ENCODE assay signal across 28 cellular contexts in genomic region chr1:6130036-6130435, GRCh38. TPM values are rescaled to one million over a fixed set of nuclear protein-coding genes. Genes with fewer than 3 reads are reported as not detected.
A peak's percentile ranks its signal among the peaks of the same experiment; 100 is the strongest.
DNase-seq lines count a peak whose midpoint lies in the region; ATAC-seq, FAIRE-seq and TF ChIP-seq lines count a peak whose summit lies in the region.
"Had no signal": no experiment of that assay in that cellular context is flagged by ENCODE, and none has a peak within 500 bp of the region (broad histone marks: within the 10 kb centered on the region; RNA-seq: fewer than 3 reads in every experiment).

No MANE protein-coding gene starts in this region.

- ATAC-seq in right lobe of liver (no peak), HepG2 (no peak), esophagus mucosa (no peak)
- no peak for ATAC-seq in CD4-positive, alpha-beta T cell (ENCODE audit: poor library complexity)
- ATAC-seq: GM12878, GM23338, K562 had no signal

- H3K9ac ChIP-seq in HepG2 (ENCODE audit: insufficient read depth, low read depth, low read length), result no peak overlapping the region
- H3K9ac ChIP-seq in kidney (ENCODE audit: low read length in 2 of 2), result no peak overlapping the region
- no peak overlapping the region for H3K9ac ChIP-seq in neuronal stem cell (ENCODE audit: low read depth, low read length, poor library complexity)

- no peaks in the 10 kb centered on the region for H3K27me3 ChIP-seq in right lobe of liver
- H3K27me3 ChIP-seq in HepG2 (ENCODE audit: control insufficient read depth in 1 of 2, insufficient read depth in 2 of 2, low read length in 2 of 2), result peaks cover 5 to 42% of the 10 kb centered on the region in 2 experiments; a peak in 4 of 5 replicates
- peaks cover 0 to 17% (median 1%) of the 10 kb centered on the region in 3 experiments for H3K27me3 ChIP-seq in neuronal stem cell (ENCODE audit: control insufficient read depth in 3 of 3, insufficient read depth in 3 of 3, low read depth in 1 of 3, low read length in 3 of 3)
- H3K27me3 ChIP-seq in CD4-positive, alpha-beta T cell (ENCODE audit: control insufficient read depth, insufficient read depth, low read length), result no peaks in the 10 kb centered on the region

- H3K18ac ChIP-seq in neuronal stem cell (ENCODE audit: low read length), result peak overlapping the region; percentile 19

- intact Hi-C loops in right lobe of liver (cut with DNase I) (no loop called here), HepG2 (cut with micrococcal nuclease; ENCODE audit: unreplicated experiment) (no loop called here), kidney (cut with DNase I) (no loop called here)
- intact Hi-C loops in CD4-positive, alpha-beta T cell (cut with DNase I, micrococcal nuclease), result no loop called here

- no peak for TF ChIP-seq RAD21 in HepG2 (CRISPR knock-in tag; IDR thresholded peaks at IDR 0.05)

- no peak for FAIRE-seq in HepG2 (lab: Jason Lieb, UNC)
- FAIRE-seq in kidney (lab: Jason Lieb, UNC), result no peak
- FAIRE-seq: GM12878 had no signal

- peak in 2 of 3 donors; percentile 9 to 39 for DNase-seq in right lobe of liver
- no peak for DNase-seq in HepG2 (ENCODE audit: low spot score)
- peak; percentile 61 for DNase-seq in kidney
- DNase-seq in neuronal stem cell (ENCODE audit: low spot score), result no peak
- no peak for DNase-seq in activated naive CD4-positive, alpha-beta T cell treated with anti-CD3 and anti-CD28 coated beads, Interleukin-2, amount 50 U/mL, for 16 hours
- no peak for DNase-seq in CD4-positive, alpha-beta T cell
- DNase-seq: C1 segment of cervical spinal cord, DMS 273 treated with DMSO at 0.1 percent for 48 hours, DMS79, EL, GDM1, H9, Kasumi-1, NCI-H1092 treated with DMSO at 0.1 percent for 48 hours, NCI-H1436, NCI-H187, NCI-H2081 treated with DMSO at 0.1 percent for 48 hours, NCI-H2171, NCI-H226, NCI-H510A, RPMI8226, SIG-M5 had no signal

- H3K27me3 Mint-ChIP-seq in CD4-positive, alpha-beta T cell, result peaks cover 4% of the 10 kb centered on the region

- H3K4me3 Mint-ChIP-seq in CD4-positive, alpha-beta T cell, result no peak overlapping the region
- H3K4me3 Mint-ChIP-seq: CD8-positive, alpha-beta memory T cell; GM23338; H9 had no signal

- no peak overlapping the region for H2BK120ac ChIP-seq in neuronal stem cell (ENCODE audit: low read depth, low read length)

- H4K20me1 ChIP-seq in HepG2 (ENCODE audit: insufficient read depth, low read length), result no peaks in the 10 kb centered on the region

- CTCF ChIA-PET in HepG2 (lab: Yijun Ruan, JAX; ENCODE audit: low intra/inter-chr PET ratio, low total read pairs), result no interaction called here
- CTCF ChIA-PET in CD4-positive, alpha-beta T cell (lab: Charles Lee), result no interaction called here

- H3K23ac ChIP-seq in neuronal stem cell (ENCODE audit: low read depth, low read length, poor library complexity), result no peak overlapping the region

- no peak overlapping the region for H3K14ac ChIP-seq in neuronal stem cell (ENCODE audit: low read length)

- H3K4ac ChIP-seq in neuronal stem cell (ENCODE audit: low read length), result no peak overlapping the region

- H2AFZ ChIP-seq in HepG2 (ENCODE audit: low read length), result no peak overlapping the region
- H2AFZ ChIP-seq in neuronal stem cell (ENCODE audit: low read length), result no peak overlapping the region
- H2AFZ ChIP-seq: GM23338 had no signal

- no peak overlapping the region for H3K27ac ChIP-seq in right lobe of liver
- H3K27ac ChIP-seq in HepG2 (ENCODE audit: extremely low read length, insufficient read depth, low read length), result no peak overlapping the region
- no peak overlapping the region for H3K27ac ChIP-seq in kidney (ENCODE audit: low read depth in 2 of 2, low read length in 2 of 2)
- H3K27ac ChIP-seq in neuronal stem cell (replicated peaks; ENCODE audit: low read length), result no peak overlapping the region
- H3K27ac ChIP-seq in CD4-positive, alpha-beta T cell (ENCODE audit: low read depth, low read length), result no peak overlapping the region

- H3K79me1 ChIP-seq in neuronal stem cell (ENCODE audit: low read depth, low read length), result no peaks in the 10 kb centered on the region

- H3K36me3 ChIP-seq in right lobe of liver (no peaks in the 10 kb centered on the region), HepG2 (replicated peaks in 1 of 2; ENCODE audit: control insufficient read depth in 1 of 2, insufficient read depth in 2 of 2, low read length in 2 of 2) (no peaks in the 10 kb centered on the region), kidney (ENCODE audit: control insufficient read depth in 1 of 2, insufficient read depth in 2 of 2, low read length in 2 of 2) (no peaks in the 10 kb centered on the region), neuronal stem cell (replicated peaks in 1 of 2; ENCODE audit: control insufficient read depth in 2 of 2, insufficient read depth in 2 of 2, low read length in 2 of 2) (no peaks in the 10 kb centered on the region)

- H3K4me2 ChIP-seq in HepG2 (ENCODE audit: low read depth, low read length), result no peak overlapping the region
- H3K4me2 ChIP-seq in neuronal stem cell (ENCODE audit: insufficient read depth, low read length, poor library complexity, severe bottlenecking), result no peak overlapping the region
- H3K4me2 ChIP-seq: GM23338 had no signal

- H3K4me3 ChIP-seq in right lobe of liver (no peak overlapping the region), HepG2 (replicated peaks in 1 of 3; ENCODE audit: insufficient read depth in 1 of 3, low read depth in 2 of 3, low read length in 3 of 3) (no peak overlapping the region), kidney (ENCODE audit: low read length in 2 of 2) (no peak overlapping the region), neuronal stem cell (ENCODE audit: low read length in 2 of 2) (no peak overlapping the region)
- H3K4me3 ChIP-seq: GM12878, GM23338, K562 had no signal

- no peak overlapping the region for H2BK12ac ChIP-seq in neuronal stem cell (ENCODE audit: low read length)

- H2BK15ac ChIP-seq in neuronal stem cell (ENCODE audit: low read length), result peak overlapping the region; percentile 37

- peak overlapping the region; percentile 88 for H2AK5ac ChIP-seq in neuronal stem cell (ENCODE audit: low read depth, low read length)

- 57% methylated on average over 9 of the region's 11 CpGs for WGBS in right lobe of liver (ENCODE audit: insufficient coverage, low coverage, low lambda C conversion rate, missing lambda C conversion rate)
- WGBS in HepG2 (ENCODE audit: low lambda C conversion rate), result 37% methylated on average over 11 of the region's 11 CpGs
- WGBS in neuronal stem cell (ENCODE audit: extremely low coverage in 2 of 2, insufficient read length in 2 of 2, insufficient replicate concordance in 1 of 2), 2 donors, result no CpG with 5 or more reads among the region's 11 CpGs

- in situ Hi-C loops in HepG2 (cut with HindIII; ENCODE audit: extremely low pct_ligation_motif_present, low pct_unique_long_range_greater_than_20kb), result no loop called here

- TF ChIP-seq EP300 in HepG2 (IDR thresholded peaks at IDR 0.05; ENCODE audit: low read depth in 2 of 2, low read length in 2 of 2) (no peak), HepG2 (CRISPR knock-in tag; IDR thresholded peaks at IDR 0.05; ENCODE audit: borderline replicate concordance) (no peak)

- no peak overlapping the region for H4K91ac ChIP-seq in neuronal stem cell (ENCODE audit: low read depth, low read length, poor library complexity)

- H2BK5ac ChIP-seq in neuronal stem cell (ENCODE audit: low read length), result no peak overlapping the region

- no peaks in the 10 kb centered on the region for H3K4me1 ChIP-seq in right lobe of liver
- peaks cover 15% of the 10 kb centered on the region for H3K4me1 ChIP-seq in HepG2 (ENCODE audit: insufficient read depth, low read length)
- peaks cover 0 to 2% of the 10 kb centered on the region in 2 donors for H3K4me1 ChIP-seq in kidney (ENCODE audit: control insufficient read depth in 1 of 2, insufficient read depth in 1 of 2, low read depth in 1 of 2, low read length in 2 of 2)
- H3K4me1 ChIP-seq in neuronal stem cell (ENCODE audit: control insufficient read depth in 2 of 2, insufficient read depth in 1 of 2, low read depth in 1 of 2, low read length in 2 of 2), result peaks cover 0 to 7% of the 10 kb centered on the region in 2 donors

- TF ChIP-seq POLR2A in right lobe of liver (IDR thresholded peaks at IDR 0.05) (no peak), HepG2 (IDR thresholded peaks at IDR 0.05; ENCODE audit: insufficient read depth in 1 of 2, low read depth in 2 of 2, low read length in 2 of 2) (no peak)

- H3K79me2 ChIP-seq in HepG2 (ENCODE audit: insufficient read depth, low read length), result no peaks in the 10 kb centered on the region

- POLR2A ChIA-PET in HepG2 (lab: Yijun Ruan, JAX), result no interaction called here
- POLR2A ChIA-PET in CD4-positive, alpha-beta T cell (lab: Charles Lee), result no interaction called here

- no peak for TF ChIP-seq CTCF in right lobe of liver (IDR thresholded peaks at IDR 0.05)
- TF ChIP-seq CTCF in HepG2 (CRISPR knock-in tag; IDR thresholded peaks at IDR 0.05), result no peak
- TF ChIP-seq CTCF in kidney (IDR thresholded peaks at IDR 0.05; ENCODE audit: borderline replicate concordance, extremely low read depth, insufficient read depth), result no peak
- no peak for TF ChIP-seq CTCF in CD4-positive, alpha-beta T cell (IDR thresholded peaks at IDR 0.05)

- H3K27ac Mint-ChIP-seq in CD4-positive, alpha-beta T cell, result no peak overlapping the region
- H3K27ac Mint-ChIP-seq: GM23338, H9 had no signal

- H3K4me1 Mint-ChIP-seq in CD4-positive, alpha-beta T cell (ENCODE audit: low read depth), result peaks cover 5% of the 10 kb centered on the region
- H3K4me1 Mint-ChIP-seq: GM23338 had no signal

- H3K9me3 Mint-ChIP-seq in CD4-positive, alpha-beta T cell, result no peaks in the 10 kb centered on the region
- H3K9me3 Mint-ChIP-seq: GM23338 had no signal

- no peaks in the 10 kb centered on the region for H3K36me3 Mint-ChIP-seq in CD4-positive, alpha-beta T cell (ENCODE audit: low read depth)
- H3K36me3 Mint-ChIP-seq: CD8-positive, alpha-beta memory T cell had no signal

- no peak overlapping the region for H4K8ac ChIP-seq in neuronal stem cell (ENCODE audit: low read depth, low read length)

- BruUV-seq in HepG2 (replicated peaks; lab: Mats Ljungman, UMichigan), result no TSS peak

- H3K9me3 ChIP-seq in right lobe of liver, result no peaks in the 10 kb centered on the region
- peaks cover 9% of the 10 kb centered on the region for H3K9me3 ChIP-seq in HepG2 (ENCODE audit: low read length)
- peaks cover 0 to 7% of the 10 kb centered on the region in 2 donors for H3K9me3 ChIP-seq in kidney (ENCODE audit: control insufficient read depth in 1 of 2, low read length in 2 of 2)
- peaks cover 0 to 3% of the 10 kb centered on the region in 2 donors for H3K9me3 ChIP-seq in neuronal stem cell (replicated peaks in 1 of 2; ENCODE audit: control insufficient read depth in 2 of 2, insufficient read depth in 1 of 2, low read depth in 1 of 2, low read length in 2 of 2)
- H3K9me3 ChIP-seq in CD4-positive, alpha-beta T cell (ENCODE audit: control insufficient read depth, low read length), result no peaks in the 10 kb centered on the region

RNA-seq across cellular contexts. Expression of gene CHD5, which starts 50.1 kb away (rescaled TPM):
- not detected for total RNA-seq in right lobe of liver
- total RNA-seq in HepG2 (2016; rRNA removed; fragmentation: Illumina TruSeq; extraction: Trizol), result 0.02 TPM in 1 of 2 replicates, not detected in the other
- total RNA-seq in HepG2 (2016; cell fraction: cytosol; rRNA removed; fragmentation: Illumina TruSeq; extraction: Trizol; ENCODE audit: low read depth), result not detected in 2 replicates
- 0.11 TPM in 1 of 2 replicates, not detected in the other for total RNA-seq in HepG2 (2016; cell fraction: insoluble cytoplasmic fraction; rRNA removed; fragmentation: Illumina TruSeq; extraction: Trizol)
- total RNA-seq in HepG2 (2016; cell fraction: membrane; rRNA removed; fragmentation: Illumina TruSeq; extraction: Trizol), result not detected in 2 replicates
- 0.09 TPM in 1 of 2 replicates, not detected in the other for total RNA-seq in HepG2 (2016; cell fraction: nucleus; rRNA removed; fragmentation: Illumina TruSeq; extraction: Trizol)
- polyA plus RNA-seq in HepG2 (2011; rRNA removed), result 0.09 and 0.21 TPM in 2 replicates
- 0.03 TPM in 1 of 2 replicates, not detected in the other for polyA plus RNA-seq in HepG2 (2011; cell fraction: cytosol; rRNA removed)
- 0.42 and 0.51 TPM in 2 replicates for polyA plus RNA-seq in HepG2 (2011; cell fraction: nucleus; rRNA removed)
- polyA plus RNA-seq in HepG2 (2012), result 0.03 and 0.05 TPM in 2 replicates
- polyA plus RNA-seq in HepG2 (2016; cell fraction: cytosol; fragmentation: Illumina TruSeq; extraction: Trizol; ENCODE audit: low read depth), result not detected in 2 replicates
- not detected in 2 replicates for polyA plus RNA-seq in HepG2 (2016; cell fraction: insoluble cytoplasmic fraction; fragmentation: Illumina TruSeq; extraction: Trizol; ENCODE audit: low read depth)
- not detected in 2 replicates for polyA plus RNA-seq in HepG2 (2016; cell fraction: membrane; fragmentation: Illumina TruSeq; extraction: Trizol; ENCODE audit: low read depth)
- polyA plus RNA-seq in HepG2 (2016; cell fraction: nucleus; fragmentation: Illumina TruSeq; extraction: Trizol; ENCODE audit: insufficient read depth, low read depth), result 0.10 and 0.29 TPM in 2 replicates
- polyA minus RNA-seq in HepG2 (2011; rRNA and poly(A)+ RNA removed; ENCODE audit: low replicate concordance), result 0.10 and 0.56 TPM in 2 replicates
- not detected in 2 replicates for polyA minus RNA-seq in HepG2 (2011; cell fraction: cytosol; rRNA and poly(A)+ RNA removed)
- polyA minus RNA-seq in HepG2 (2011; cell fraction: nucleus; rRNA and poly(A)+ RNA removed), result 0.13 and 0.50 TPM in 2 replicates
- 0.85 TPM for total RNA-seq in kidney
- polyA plus RNA-seq in kidney (ENCODE audit: insufficient read depth, low read depth, low replicate concordance), result 0.54 TPM
- polyA plus RNA-seq in neuronal stem cell (2013, experiment 1 of 2), result 0.14 TPM
- polyA plus RNA-seq in neuronal stem cell (2013, experiment 2 of 2), result 0.22 TPM
- total RNA-seq in esophagus mucosa, result 0.04 TPM
- under 1 TPM; 0.25 to 0.34 TPM for total RNA-seq in CD4-positive, alpha-beta T cell
- total RNA-seq: HT1080 had no signal
- polyA plus RNA-seq: CD8-positive, alpha-beta memory T cell had no signal

Comparison
In these comparisons a context has a peak if more than half of its experiments do, and no peak if none do; other contexts are left out.
1. DNase-seq: peak in right lobe of liver (2 of 3) and kidney (single experiment); none in HepG2 (single experiment), neuronal stem cell (single experiment), activated naive CD4-positive, alpha-beta T cell treated with anti-CD3 and anti-CD28 coated beads, Interleukin-2, amount 50 U/mL, for 16 hours (single experiment) and CD4-positive, alpha-beta T cell (0 of 10).